ENCODE assay signal across 12 cellular contexts in the genomic region with DNA sequence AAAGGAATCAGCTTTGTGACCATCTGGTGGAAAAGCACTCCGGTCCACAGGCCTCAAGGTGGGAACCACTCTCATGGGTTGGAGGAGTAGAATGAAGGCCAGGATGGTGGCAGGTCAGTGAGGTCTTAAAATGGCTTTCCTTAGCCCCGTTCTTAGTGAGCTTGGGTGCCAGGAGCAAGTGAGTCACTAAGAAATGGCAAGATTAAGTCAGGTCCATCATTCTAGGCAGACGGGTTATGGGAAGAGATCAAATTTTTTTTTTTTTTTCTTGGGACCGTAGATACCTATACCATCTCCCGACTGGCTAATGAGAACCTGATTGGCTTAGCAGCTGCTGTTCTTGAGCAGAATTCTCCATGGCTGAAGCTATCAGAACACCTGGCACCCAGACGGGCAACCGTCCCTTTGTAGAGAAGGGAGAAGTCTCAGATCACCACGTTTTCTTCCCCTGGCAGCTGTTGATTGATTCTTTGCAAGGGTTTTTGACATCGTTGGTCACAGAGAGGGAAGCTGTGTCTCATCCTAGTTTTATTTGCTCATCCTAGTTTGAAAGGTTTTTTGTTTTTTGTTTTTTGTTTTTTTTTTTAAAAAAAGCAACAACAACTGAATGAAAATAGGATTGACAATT.
DNase-seq lines count a peak whose midpoint lies in the region; ATAC-seq, FAIRE-seq and TF ChIP-seq lines count a peak whose summit lies in the region.
"Had no signal": no experiment of that assay in that cellular context is flagged by ENCODE, and none has a peak within 500 bp of the region (broad histone marks: within the 10 kb centered on the region; RNA-seq: fewer than 3 reads in every experiment).

No MANE protein-coding gene starts in this region.

- H3K27me3 Mint-ChIP-seq in nephron progenitor cell (ENCODE audit: low read depth, poor library complexity): peaks cover 3% of the 10 kb centered on the region
- H3K27me3 Mint-ChIP-seq: activated CD4-positive, alpha-beta T cell treated with anti-CD3 and anti-CD28 coated beads, Interleukin-2, amount 10 ng/mL, durations not matched to agents 24 days and 14 days had no signal

- H3K36me3 ChIP-seq in ACC112 (ENCODE audit: insufficient read depth, low read length) (peaks cover 10% of the 10 kb centered on the region; the same call in 1 of the 2 replicates), GM12878 (ENCODE audit: control insufficient read depth in 2 of 2, insufficient read depth in 2 of 2, low read length in 1 of 2) (peaks cover 0 to 2% of the 10 kb centered on the region in 2 experiments; a peak in 1 of 4 replicates)

- no peaks in the 10 kb centered on the region for H3K9me3 ChIP-seq in GM12878 (replicated peaks; ENCODE audit: control insufficient read depth, insufficient read depth, low read length)
- H3K9me3 ChIP-seq: neutrophil had no signal

- no peaks in the 10 kb centered on the region for H4K20me1 ChIP-seq in GM12878 (ENCODE audit: control insufficient read depth, insufficient read depth)

- H3K79me2 ChIP-seq in ACC112 (ENCODE audit: control insufficient read depth, insufficient read depth, low read length, unreplicated experiment) (no peaks in the 10 kb centered on the region), GM12878 (ENCODE audit: control insufficient read depth, insufficient read depth, low read length) (peaks cover 8% of the 10 kb centered on the region)

- no peak for FAIRE-seq in GM12878 (lab: Jason Lieb, UNC)

- intact Hi-C loops in GM12878 (cut with micrococcal nuclease; ENCODE audit: unreplicated experiment): no loop called here

- in situ Hi-C loops in GM12878 (cut with MboI): no loop called here

- WGBS in GM12878 (ENCODE audit: insufficient coverage, insufficient replicate concordance, low lambda C conversion rate, missing lambda C conversion rate): 90% methylated on average over 7 of the region's 9 CpGs

- H3K27ac Mint-ChIP-seq in nephron progenitor cell: peak overlapping the region; percentile 70
- H3K27ac Mint-ChIP-seq: activated CD4-positive, alpha-beta T cell treated with anti-CD3 and anti-CD28 coated beads, Interleukin-2, amount 10 ng/mL, durations not matched to agents 24 days and 14 days had no signal

- H3K27me3 ChIP-seq in ACC112 (ENCODE audit: insufficient read depth, low read length) (no peaks in the 10 kb centered on the region), GM12878 (replicated peaks in 1 of 2; ENCODE audit: control insufficient read depth in 2 of 2, insufficient read depth in 2 of 2, low read length in 1 of 2) (no peaks in the 10 kb centered on the region)
- H3K27me3 ChIP-seq: dorsolateral prefrontal cortex, neutrophil had no signal

- TF ChIP-seq RAD21 in GM12878 (IDR thresholded peaks at IDR 0.05; ENCODE audit: insufficient read depth, low read depth, low read length): no peak

- TF ChIP-seq CTCF in GM12878 (IDR thresholded peaks at IDR 0.05 in 2 of 3, conservative IDR thresholded peaks at IDR 0.05 in 1 of 3; ENCODE audit: control insufficient read depth in 2 of 3, extremely low read depth in 1 of 3, insufficient read depth in 1 of 3, low read depth in 3 of 3, low read length in 3 of 3) (no peak), nephron progenitor cell (IDR thresholded peaks at IDR 0.05) (no peak)

- TF ChIP-seq POLR2A in GM12878 (IDR thresholded peaks at IDR 0.05; ENCODE audit: low read depth, low read length): no peak

- peaks cover 27% of the 10 kb centered on the region for H3K4me1 ChIP-seq in ACC112 (ENCODE audit: control insufficient read depth, insufficient read depth, low read length, unreplicated experiment)
- H3K4me1 ChIP-seq in GM12878 (ENCODE audit: control insufficient read depth, insufficient read depth, low read length): peaks cover 66% of the 10 kb centered on the region

- H3K4me1 Mint-ChIP-seq in nephron progenitor cell: peaks cover 75% of the 10 kb centered on the region

- peak; percentile 73 for DNase-seq in NCI-H1105 treated with DMSO at 0.1 percent for 48 hours (lab: John Stamatoyannopoulos, UW)
- DNase-seq in GM12878 (ENCODE audit: low read depth, low spot score): no peak
- no peak for DNase-seq in nephron progenitor cell
- DNase-seq in activated CD4-positive, alpha-beta T cell treated with anti-CD3 and anti-CD28 coated beads for 4 hours: no peak
- DNase-seq in stimulated activated CD4-positive, alpha-beta T cell treated with anti-CD3 and anti-CD28 coated beads, Interleukin-4, amount 100 ng/mL, for 4 hours: no peak
- DNase-seq: activated CD4-positive, alpha-beta T cell treated with anti-CD3 and anti-CD28 coated beads, Interleukin-2, amount 10 ng/mL, durations not matched to agents 24 days and 14 days; activated naive CD4-positive, alpha-beta T cell; dorsolateral prefrontal cortex had no signal

- H3K27ac ChIP-seq in ACC112 (ENCODE audit: low read depth, low read length) (peak overlapping the region; percentile 62), GM12878 (ENCODE audit: control insufficient read depth, insufficient read depth) (peak overlapping the region; percentile 81)
- H3K27ac ChIP-seq: neutrophil had no signal

- no peak for TF ChIP-seq EP300 in GM12878 (IDR thresholded peaks at IDR 0.05; ENCODE audit: borderline replicate concordance in 1 of 2, control insufficient read depth in 1 of 2, low read depth in 2 of 2, low read length in 2 of 2)

- no peak overlapping the region for H3K4me2 ChIP-seq in GM12878 (ENCODE audit: control insufficient read depth, insufficient read depth)

- CTCF ChIA-PET in GM12878 (lab: Yijun Ruan, JAX): interaction anchor here (0.6 to 3.6 kb wide), 9 partner anchors 8 to 375 kb away, joined by 3 to 13 read pairs (median 4); no protein-coding TSS in a partner anchor

- no peaks in the 10 kb centered on the region for H3K9me3 Mint-ChIP-seq in nephron progenitor cell
- H3K9me3 Mint-ChIP-seq: activated CD4-positive, alpha-beta T cell treated with anti-CD3 and anti-CD28 coated beads, Interleukin-2, amount 10 ng/mL, durations not matched to agents 24 days and 14 days had no signal

- H2AFZ ChIP-seq in ACC112 (ENCODE audit: low read length, unreplicated experiment) (no peak overlapping the region), GM12878 (ENCODE audit: control insufficient read depth, low read depth, low read length) (no peak overlapping the region)

- peaks cover 37% of the 10 kb centered on the region for H3K36me3 Mint-ChIP-seq in nephron progenitor cell (ENCODE audit: low read depth)

- RAD21 ChIA-PET in GM12878 (lab: Charles Lee; ENCODE audit: unreplicated experiment): interaction anchor here (0.7 to 5.9 kb wide), 10 partner anchors 8 to 112 kb away, joined by 3 to 29 read pairs (median 6); no protein-coding TSS in a partner anchor

- no peak overlapping the region for H3K9ac ChIP-seq in GM12878 (ENCODE audit: control insufficient read depth, insufficient read depth, low read length)

- no peak overlapping the region for H3K4me3 Mint-ChIP-seq in nephron progenitor cell
- H3K4me3 Mint-ChIP-seq: activated CD4-positive, alpha-beta T cell treated with anti-CD3 and anti-CD28 coated beads, Interleukin-2, amount 10 ng/mL, durations not matched to agents 24 days and 14 days had no signal

- POLR2A ChIA-PET in GM12878 (lab: Charles Lee): interaction anchor here (0.5 to 1.5 kb wide), 5 partner anchors 14 to 118 kb away, joined by 3 to 5 read pairs (median 5); no protein-coding TSS in a partner anchor

- no TSS peak for BruUV-seq in GM12878 (replicated peaks; lab: Mats Ljungman, UMichigan)

- SMC1A ChIA-PET in GM12878 (lab: Charles Lee; ENCODE audit: uncharacterized antibody, unreplicated experiment): interaction anchor here (0.8 to 3.6 kb wide), 19 partner anchors 8 to 123 kb away, joined by 3 to 17 read pairs (median 4); no protein-coding TSS in a partner anchor

- ATAC-seq in GM12878 (no peak), HG03108 (IDR thresholded peaks at IDR 0.05; ENCODE audit: unreplicated experiment) (no peak), HG02885 (IDR thresholded peaks at IDR 0.05; ENCODE audit: poor library complexity, unreplicated experiment) (no peak)

- no peak overlapping the region for H3K4me3 ChIP-seq in ACC112 (ENCODE audit: low read depth, low read length)
- no peak overlapping the region for H3K4me3 ChIP-seq in GM12878

TF ChIP-seq in GM12878, 131 proteins besides CTCF, POLR2A, EP300 and RAD21 (continues in another document):
- TF ChIP-seq CHD1 (IDR thresholded peaks at IDR 0.05; ENCODE audit: low read depth, low read length): no peak
- TF ChIP-seq FOS (IDR thresholded peaks at IDR 0.05; ENCODE audit: borderline replicate concordance, extremely low read depth, insufficient read length): no peak
- TF ChIP-seq, protein P1, sequence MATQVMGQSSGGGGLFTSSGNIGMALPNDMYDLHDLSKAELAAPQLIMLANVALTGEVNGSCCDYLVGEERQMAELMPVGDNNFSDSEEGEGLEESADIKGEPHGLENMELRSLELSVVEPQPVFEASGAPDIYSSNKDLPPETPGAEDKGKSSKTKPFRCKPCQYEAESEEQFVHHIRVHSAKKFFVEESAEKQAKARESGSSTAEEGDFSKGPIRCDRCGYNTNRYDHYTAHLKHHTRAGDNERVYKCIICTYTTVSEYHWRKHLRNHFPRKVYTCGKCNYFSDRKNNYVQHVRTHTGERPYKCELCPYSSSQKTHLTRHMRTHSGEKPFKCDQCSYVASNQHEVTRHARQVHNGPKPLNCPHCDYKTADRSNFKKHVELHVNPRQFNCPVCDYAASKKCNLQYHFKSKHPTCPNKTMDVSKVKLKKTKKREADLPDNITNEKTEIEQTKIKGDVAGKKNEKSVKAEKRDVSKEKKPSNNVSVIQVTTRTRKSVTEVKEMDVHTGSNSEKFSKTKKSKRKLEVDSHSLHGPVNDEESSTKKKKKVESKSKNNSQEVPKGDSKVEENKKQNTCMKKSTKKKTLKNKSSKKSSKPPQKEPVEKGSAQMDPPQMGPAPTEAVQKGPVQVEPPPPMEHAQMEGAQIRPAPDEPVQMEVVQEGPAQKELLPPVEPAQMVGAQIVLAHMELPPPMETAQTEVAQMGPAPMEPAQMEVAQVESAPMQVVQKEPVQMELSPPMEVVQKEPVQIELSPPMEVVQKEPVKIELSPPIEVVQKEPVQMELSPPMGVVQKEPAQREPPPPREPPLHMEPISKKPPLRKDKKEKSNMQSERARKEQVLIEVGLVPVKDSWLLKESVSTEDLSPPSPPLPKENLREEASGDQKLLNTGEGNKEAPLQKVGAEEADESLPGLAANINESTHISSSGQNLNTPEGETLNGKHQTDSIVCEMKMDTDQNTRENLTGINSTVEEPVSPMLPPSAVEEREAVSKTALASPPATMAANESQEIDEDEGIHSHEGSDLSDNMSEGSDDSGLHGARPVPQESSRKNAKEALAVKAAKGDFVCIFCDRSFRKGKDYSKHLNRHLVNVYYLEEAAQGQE (IDR thresholded peaks at IDR 0.05; ENCODE audit: low read depth, low read length): no peak
- TF ChIP-seq PML (IDR thresholded peaks at IDR 0.05; ENCODE audit: low read length): no peak
- no peak for TF ChIP-seq SMARCA5 (IDR thresholded peaks at IDR 0.05)
- no peak for TF ChIP-seq ZSCAN29 (IDR thresholded peaks at IDR 0.05)
